ENCODE assay signal across 1 cellular context in genomic region chr20:32034581-32035397, GRCh38.
TF ChIP-seq lines count a peak whose summit lies in the region.

No MANE protein-coding gene starts in this region.

TF ChIP-seq in WTC11, 78 proteins besides CTCF, POLR2A, EP300 and RAD21 (continued from another document):
- TF ChIP-seq AR (CRISPR knock-in tag; IDR thresholded peaks at IDR 0.05) = no peak
- no peak for TF ChIP-seq ETV6 (CRISPR knock-in tag; IDR thresholded peaks at IDR 0.05)
- no peak for TF ChIP-seq ZBTB21 (CRISPR knock-in tag; IDR thresholded peaks at IDR 0.05; ENCODE audit: borderline replicate concordance)
- TF ChIP-seq HMGA2 (CRISPR knock-in tag; IDR thresholded peaks at IDR 0.05) = no peak
- no peak for TF ChIP-seq PRDM15 (CRISPR knock-in tag; IDR thresholded peaks at IDR 0.05)
- TF ChIP-seq, protein P1, sequence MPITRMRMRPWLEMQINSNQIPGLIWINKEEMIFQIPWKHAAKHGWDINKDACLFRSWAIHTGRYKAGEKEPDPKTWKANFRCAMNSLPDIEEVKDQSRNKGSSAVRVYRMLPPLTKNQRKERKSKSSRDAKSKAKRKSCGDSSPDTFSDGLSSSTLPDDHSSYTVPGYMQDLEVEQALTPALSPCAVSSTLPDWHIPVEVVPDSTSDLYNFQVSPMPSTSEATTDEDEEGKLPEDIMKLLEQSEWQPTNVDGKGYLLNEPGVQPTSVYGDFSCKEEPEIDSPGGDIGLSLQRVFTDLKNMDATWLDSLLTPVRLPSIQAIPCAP (CRISPR knock-in tag; IDR thresholded peaks at IDR 0.05) = no peak
- TF ChIP-seq, protein P2, sequence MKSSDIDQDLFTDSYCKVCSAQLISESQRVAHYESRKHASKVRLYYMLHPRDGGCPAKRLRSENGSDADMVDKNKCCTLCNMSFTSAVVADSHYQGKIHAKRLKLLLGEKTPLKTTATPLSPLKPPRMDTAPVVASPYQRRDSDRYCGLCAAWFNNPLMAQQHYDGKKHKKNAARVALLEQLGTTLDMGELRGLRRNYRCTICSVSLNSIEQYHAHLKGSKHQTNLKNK (CRISPR knock-in tag; IDR thresholded peaks at IDR 0.05) = no peak
- TF ChIP-seq, protein P3, sequence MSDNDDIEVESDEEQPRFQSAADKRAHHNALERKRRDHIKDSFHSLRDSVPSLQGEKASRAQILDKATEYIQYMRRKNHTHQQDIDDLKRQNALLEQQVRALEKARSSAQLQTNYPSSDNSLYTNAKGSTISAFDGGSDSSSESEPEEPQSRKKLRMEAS (CRISPR knock-in tag; IDR thresholded peaks at IDR 0.05) = no peak
- TF ChIP-seq JUN (CRISPR knock-in tag; IDR thresholded peaks at IDR 0.05) = no peak
- TF ChIP-seq TP53 (CRISPR knock-in tag; IDR thresholded peaks at IDR 0.05) = no peak
- TF ChIP-seq, protein P4, sequence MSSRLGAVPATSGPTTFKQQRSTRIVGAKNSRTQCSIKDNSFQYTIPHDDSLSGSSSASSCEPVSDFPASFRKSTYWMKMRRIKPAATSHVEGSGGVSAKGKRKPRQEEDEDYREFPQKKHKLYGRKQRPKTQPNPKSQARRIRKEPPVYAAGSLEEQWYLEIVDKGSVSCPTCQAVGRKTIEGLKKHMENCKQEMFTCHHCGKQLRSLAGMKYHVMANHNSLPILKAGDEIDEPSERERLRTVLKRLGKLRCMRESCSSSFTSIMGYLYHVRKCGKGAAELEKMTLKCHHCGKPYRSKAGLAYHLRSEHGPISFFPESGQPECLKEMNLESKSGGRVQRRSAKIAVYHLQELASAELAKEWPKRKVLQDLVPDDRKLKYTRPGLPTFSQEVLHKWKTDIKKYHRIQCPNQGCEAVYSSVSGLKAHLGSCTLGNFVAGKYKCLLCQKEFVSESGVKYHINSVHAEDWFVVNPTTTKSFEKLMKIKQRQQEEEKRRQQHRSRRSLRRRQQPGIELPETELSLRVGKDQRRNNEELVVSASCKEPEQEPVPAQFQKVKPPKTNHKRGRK (CRISPR knock-in tag; IDR thresholded peaks at IDR 0.05; ENCODE audit: borderline replicate concordance) = no peak
- no peak for TF ChIP-seq PREB (CRISPR knock-in tag; IDR thresholded peaks at IDR 0.05; ENCODE audit: borderline replicate concordance)
